Comparison of ENCODE assay signal across 22 cellular contexts in genomic region chr2:105935048-105935447, GRCh38.
DNase-seq lines count a peak whose midpoint lies in the region; ATAC-seq, FAIRE-seq and TF ChIP-seq lines count a peak whose summit lies in the region.
"Had no signal": no experiment of that assay in that cellular context is flagged by ENCODE, and none has a peak within 500 bp of the region (broad histone marks: within the 10 kb centered on the region; RNA-seq: fewer than 3 reads in every experiment).

No MANE protein-coding gene starts in this region.

- peak overlapping the region; percentile 15 for H3K27ac ChIP-seq in CD8-positive, alpha-beta T cell (ENCODE audit: low read depth, low read length)
- H3K27ac ChIP-seq in kidney (ENCODE audit: low read depth in 2 of 2, low read length in 2 of 2) = no peak overlapping the region
- H3K27ac ChIP-seq: A549, epithelial cell of prostate, left lung had no signal

- no peak overlapping the region for H3K9ac ChIP-seq in kidney (ENCODE audit: low read length in 2 of 2)

- H3K4me1 ChIP-seq in CD8-positive, alpha-beta T cell (ENCODE audit: insufficient read depth, low read length) = peaks cover 57% of the 10 kb centered on the region
- H3K4me1 ChIP-seq in kidney (ENCODE audit: control insufficient read depth in 1 of 2, insufficient read depth in 1 of 2, low read depth in 1 of 2, low read length in 2 of 2) = no peaks in the 10 kb centered on the region
- H3K4me1 ChIP-seq: A549, Caco-2, HAP-1, left lung had no signal

- H3K27me3 ChIP-seq in CD8-positive, alpha-beta T cell (ENCODE audit: insufficient read depth, low read length) = no peaks in the 10 kb centered on the region
- H3K27me3 ChIP-seq: heart left ventricle, left lung had no signal

- no peaks in the 10 kb centered on the region for H3K9me3 ChIP-seq in CD8-positive, alpha-beta T cell (ENCODE audit: low read length)
- peaks cover 0 to 7% of the 10 kb centered on the region in 2 donors for H3K9me3 ChIP-seq in kidney (ENCODE audit: control insufficient read depth in 1 of 2, low read length in 2 of 2)
- H3K9me3 ChIP-seq: HAP-1 had no signal

- no peak for DNase-seq in activated CD4-positive, CD25-positive, alpha-beta regulatory T cell treated with anti-CD3 and anti-CD28 coated beads, Interleukin-2, amount 50 U/mL, for 72 hours
- DNase-seq in CD8-positive, alpha-beta T cell = no peak
- DNase-seq in activated CD8-positive, alpha-beta T cell treated with anti-CD3 and anti-CD28 coated beads, Interleukin-2, amount 10 ng/mL, durations not matched to agents 7 days and 5 days = no peak
- DNase-seq in naive thymus-derived CD8-positive, alpha-beta T cell = peak in 5 of 10 donors; percentile 3 to 65 (median 47)
- no peak for DNase-seq in kidney
- no peak for DNase-seq in NOMO-1 (lab: John Stamatoyannopoulos, UW; ENCODE audit: unreplicated experiment in 2 of 2)
- DNase-seq: Caco-2, heart left ventricle, Karpas-422, left lung, natural killer cell, NCI-H187, NCI-H748 treated with DMSO at 0.1 percent for 48 hours, substantia nigra had no signal

- intact Hi-C loops in CD8-positive, alpha-beta T cell (cut with DNase I, micrococcal nuclease) = loop anchor here in 1 of 2 experiments (2.0 kb wide), 1 partner anchor 122 kb away; no protein-coding TSS in a partner anchor
- intact Hi-C loops in kidney (cut with DNase I) = no loop called here

- ATAC-seq in activated CD4-positive, CD25-positive, alpha-beta regulatory T cell treated with anti-CD3 and anti-CD28 coated beads, Interleukin-2, amount 50 U/mL, for 24 hours = peak; percentile 65 to 72
- ATAC-seq in CD8-positive, alpha-beta T cell = peak; percentile 91
- peak; percentile 68 for ATAC-seq in activated CD8-positive, alpha-beta T cell treated with anti-CD3 and anti-CD28 coated beads, Interleukin-2, amount 10 ng/mL, durations not matched to agents 7 days and 5 days
- ATAC-seq in naive thymus-derived CD8-positive, alpha-beta T cell = peak; percentile 90 to 95
- no peak for ATAC-seq in HG03108 (IDR thresholded peaks at IDR 0.05; ENCODE audit: unreplicated experiment)
- ATAC-seq: A549, heart left ventricle, left lung, WTC11 had no signal

- no peaks in the 10 kb centered on the region for H3K27me3 Mint-ChIP-seq in CD8-positive, alpha-beta T cell (ENCODE audit: low read depth)
- H3K27me3 Mint-ChIP-seq in activated CD8-positive, alpha-beta T cell treated with anti-CD3 and anti-CD28 coated beads, Interleukin-2, amount 10 ng/mL, durations not matched to agents 7 days and 5 days (ENCODE audit: low read depth) = no peaks in the 10 kb centered on the region
- no peaks in the 10 kb centered on the region for H3K27me3 Mint-ChIP-seq in naive thymus-derived CD8-positive, alpha-beta T cell
- H3K27me3 Mint-ChIP-seq: activated CD4-positive, alpha-beta memory T cell treated with anti-CD3 and anti-CD28 coated beads, Interleukin-2, amount 10 ng/mL, durations not matched to agents 7 days and 5 days; activated naive CD4-positive, alpha-beta T cell treated with anti-CD3 and anti-CD28 coated beads, Interleukin-2, amount 50 U/mL, for 24 hours had no signal

- no peak overlapping the region for H3K4me3 Mint-ChIP-seq in CD8-positive, alpha-beta T cell
- H3K4me3 Mint-ChIP-seq in activated CD8-positive, alpha-beta T cell treated with anti-CD3 and anti-CD28 coated beads, Interleukin-2, amount 10 ng/mL, durations not matched to agents 7 days and 5 days = no peak overlapping the region
- no peak overlapping the region for H3K4me3 Mint-ChIP-seq in naive thymus-derived CD8-positive, alpha-beta T cell
- H3K4me3 Mint-ChIP-seq: activated CD4-positive, alpha-beta memory T cell treated with anti-CD3 and anti-CD28 coated beads, Interleukin-2, amount 10 ng/mL, durations not matched to agents 7 days and 5 days; activated naive CD4-positive, alpha-beta T cell treated with anti-CD3 and anti-CD28 coated beads, Interleukin-2, amount 50 U/mL, for 24 hours; natural killer cell; WTC11 had no signal

- H3K36me3 ChIP-seq in CD8-positive, alpha-beta T cell (ENCODE audit: insufficient read depth, low read length) = no peaks in the 10 kb centered on the region
- no peaks in the 10 kb centered on the region for H3K36me3 ChIP-seq in kidney (ENCODE audit: control insufficient read depth in 1 of 2, insufficient read depth in 2 of 2, low read length in 2 of 2)
- H3K36me3 ChIP-seq: HAP-1, heart left ventricle, left lung had no signal

- H3K4me3 ChIP-seq in CD8-positive, alpha-beta T cell (ENCODE audit: low read depth, low read length) = peak overlapping the region; percentile 13
- H3K4me3 ChIP-seq in kidney (ENCODE audit: low read length in 2 of 2) = no peak overlapping the region
- H3K4me3 ChIP-seq: A549, HAP-1, heart left ventricle, left lung had no signal

- TF ChIP-seq CTCF in CD8-positive, alpha-beta T cell (IDR thresholded peaks at IDR 0.05) = no peak
- no peak for TF ChIP-seq CTCF in kidney (IDR thresholded peaks at IDR 0.05; ENCODE audit: borderline replicate concordance, extremely low read depth, insufficient read depth)

- no peak for FAIRE-seq in kidney (lab: Jason Lieb, UNC)
- FAIRE-seq: A549 had no signal

- no peak overlapping the region for H3K27ac Mint-ChIP-seq in CD8-positive, alpha-beta T cell
- H3K27ac Mint-ChIP-seq in activated CD8-positive, alpha-beta T cell treated with anti-CD3 and anti-CD28 coated beads, Interleukin-2, amount 10 ng/mL, durations not matched to agents 7 days and 5 days = no peak overlapping the region
- no peak overlapping the region for H3K27ac Mint-ChIP-seq in naive thymus-derived CD8-positive, alpha-beta T cell
- H3K27ac Mint-ChIP-seq: natural killer cell, WTC11 had no signal

- H3K4me1 Mint-ChIP-seq in CD8-positive, alpha-beta T cell (ENCODE audit: low read depth) = peaks cover 39% of the 10 kb centered on the region
- peaks cover 9% of the 10 kb centered on the region for H3K4me1 Mint-ChIP-seq in activated CD8-positive, alpha-beta T cell treated with anti-CD3 and anti-CD28 coated beads, Interleukin-2, amount 10 ng/mL, durations not matched to agents 7 days and 5 days (ENCODE audit: low read depth)
- peaks cover 12 to 24% (median 21%) of the 10 kb centered on the region in 4 donors for H3K4me1 Mint-ChIP-seq in naive thymus-derived CD8-positive, alpha-beta T cell
- H3K4me1 Mint-ChIP-seq: natural killer cell had no signal

- H3K9me3 Mint-ChIP-seq in CD8-positive, alpha-beta T cell = peaks cover 12% of the 10 kb centered on the region
- H3K9me3 Mint-ChIP-seq in activated CD8-positive, alpha-beta T cell treated with anti-CD3 and anti-CD28 coated beads, Interleukin-2, amount 10 ng/mL, durations not matched to agents 7 days and 5 days (ENCODE audit: insufficient read depth) = peaks cover 19% of the 10 kb centered on the region
- peaks cover 0 to 16% (median 7%) of the 10 kb centered on the region in 9 donors for H3K9me3 Mint-ChIP-seq in naive thymus-derived CD8-positive, alpha-beta T cell
- H3K9me3 Mint-ChIP-seq: activated naive CD4-positive, alpha-beta T cell treated with anti-CD3 and anti-CD28 coated beads, Interleukin-2, amount 50 U/mL, for 24 hours; natural killer cell had no signal

- POLR2A ChIA-PET in CD8-positive, alpha-beta T cell (lab: Charles Lee) = interaction anchor here (0.6 to 1.8 kb wide), 13 partner anchors 9 to 196 kb away, joined by 3 to 6 read pairs (median 3); no protein-coding TSS in a partner anchor
- POLR2A ChIA-PET in activated CD8-positive, alpha-beta T cell treated with anti-CD3 and anti-CD28 coated beads, Interleukin-2, amount 10 ng/mL, durations not matched to agents 7 days and 5 days (lab: Charles Lee) = interaction anchor here (0.6 to 1.6 kb wide), 5 partner anchors 8 to 161 kb away, joined by 3 to 4 read pairs (median 3); no protein-coding TSS in a partner anchor
- POLR2A ChIA-PET in naive thymus-derived CD8-positive, alpha-beta T cell (lab: Charles Lee) = interaction anchor here (0.9 to 2.5 kb wide), 10 partner anchors 9 to 188 kb away, joined by 3 to 15 read pairs (median 4); no protein-coding TSS in a partner anchor

- peaks cover 8% of the 10 kb centered on the region for H3K36me3 Mint-ChIP-seq in CD8-positive, alpha-beta T cell
- peaks cover 22% of the 10 kb centered on the region for H3K36me3 Mint-ChIP-seq in activated CD8-positive, alpha-beta T cell treated with anti-CD3 and anti-CD28 coated beads, Interleukin-2, amount 10 ng/mL, durations not matched to agents 7 days and 5 days (ENCODE audit: low read depth)
- peaks cover 0 to 13% (median 5%) of the 10 kb centered on the region in 3 donors for H3K36me3 Mint-ChIP-seq in naive thymus-derived CD8-positive, alpha-beta T cell
- H3K36me3 Mint-ChIP-seq: natural killer cell had no signal

- CTCF ChIA-PET in CD8-positive, alpha-beta T cell (lab: Charles Lee) = interaction anchor here (0.7 to 1.8 kb wide), 10 partner anchors 8 to 166 kb away, joined by 3 to 4 read pairs (median 3); no protein-coding TSS in a partner anchor
- CTCF ChIA-PET in activated CD8-positive, alpha-beta T cell treated with anti-CD3 and anti-CD28 coated beads, Interleukin-2, amount 10 ng/mL, durations not matched to agents 7 days and 5 days (lab: Charles Lee) = interaction anchor here (0.7 to 1.9 kb wide), 7 partner anchors 8 to 358 kb away, joined by 3 to 7 read pairs (median 4); no protein-coding TSS in a partner anchor
